ENCODE assay signal across 14 cellular contexts in genomic region chr22:31530816-31531180, GRCh38. TPM values are rescaled to one million over a fixed set of nuclear protein-coding genes. Genes with fewer than 3 reads are reported as not detected.
A peak's percentile ranks its signal among the peaks of the same experiment; 100 is the strongest.
DNase-seq lines count a peak whose midpoint lies in the region; ATAC-seq and TF ChIP-seq lines count a peak whose summit lies in the region.
"Had no signal": no experiment of that assay in that cellular context is flagged by ENCODE, and none has a peak within 500 bp of the region (broad histone marks: within the 10 kb centered on the region; RNA-seq: fewer than 3 reads in every experiment).

No MANE protein-coding gene starts in this region.

- peaks cover 66% of the 10 kb centered on the region for H3K36me3 Mint-ChIP-seq in stimulated activated naive CD8-positive, alpha-beta T cell treated with anti-CD3 and anti-CD28 coated beads, Interleukin-15, Interleukin-2, amounts not matched to agents 100 ng/mL and 50 ng/mL, for 24 hours (ENCODE audit: low read depth)

- no peak for ATAC-seq in stimulated activated naive CD8-positive, alpha-beta T cell treated with anti-CD3 and anti-CD28 coated beads, Interleukin-15, Interleukin-2, amounts not matched to agents 100 U/mL and 50 U/mL, for 24 hours
- ATAC-seq in HG03354 (IDR thresholded peaks at IDR 0.05; ENCODE audit: poor library complexity, severe bottlenecking, unreplicated experiment) (no peak), left colon (no peak), GM21526 (IDR thresholded peaks at IDR 0.05; ENCODE audit: low FRiP score, unreplicated experiment) (no peak)
- ATAC-seq: foreskin keratinocyte had no signal

- TF ChIP-seq CTCF in choroid plexus epithelial cell (conservative IDR thresholded peaks at IDR 0.05; ENCODE audit: low read depth, low read length) = no peak

- DNase-seq in stimulated activated naive CD8-positive, alpha-beta T cell treated with anti-CD3 and anti-CD28 coated beads, Interleukin-15, Interleukin-2, amounts not matched to agents 100 U/mL and 50 U/mL, for 24 hours = no peak
- DNase-seq in choroid plexus epithelial cell (ENCODE audit: low read depth) (peak; percentile 73), NK-92 (lab: John Stamatoyannopoulos, UW; ENCODE audit: unreplicated experiment) (no peak), left colon (no peak)
- DNase-seq: NCI-H1417; occipital lobe; stimulated activated CD4-positive, alpha-beta T cell treated with anti-CD3 and anti-CD28 coated beads, Interleukin-2, amount 100 ng/mL, for 48 hours had no signal

- H3K9me3 Mint-ChIP-seq in stimulated activated naive CD8-positive, alpha-beta T cell treated with anti-CD3 and anti-CD28 coated beads, Interleukin-15, Interleukin-2, amounts not matched to agents 100 ng/mL and 50 ng/mL, for 24 hours = peaks cover 2% of the 10 kb centered on the region

- no peak overlapping the region for H3K4me3 ChIP-seq in choroid plexus epithelial cell (ENCODE audit: low read depth, low read length)
- H3K4me3 ChIP-seq in mesodermal cell (ENCODE audit: extremely low read depth, insufficient read depth, low read length, poor library complexity, severe bottlenecking) = no peak overlapping the region
- H3K4me3 ChIP-seq: BLaER1 treated with 17β-estradiol and CSF1 and Interleukin-3, amounts not matched to agents 10 nM and 100 nM; testis had no signal

- intact Hi-C loops in left colon (cut with DNase I, micrococcal nuclease) = no loop called here

- peaks cover 3% of the 10 kb centered on the region for H3K4me1 ChIP-seq in mesodermal cell (ENCODE audit: control insufficient read depth, insufficient read depth, low read length, poor library complexity, severe bottlenecking)
- H3K4me1 ChIP-seq: foreskin keratinocyte had no signal

- no peak overlapping the region for H3K4me3 Mint-ChIP-seq in stimulated activated naive CD8-positive, alpha-beta T cell treated with anti-CD3 and anti-CD28 coated beads, Interleukin-15, Interleukin-2, amounts not matched to agents 100 ng/mL and 50 ng/mL, for 24 hours

- H3K9me3 ChIP-seq in mesodermal cell (ENCODE audit: control insufficient read depth, low read length) = no peaks in the 10 kb centered on the region
- H3K9me3 ChIP-seq: testis had no signal

- peak overlapping the region; percentile 30 for H3K27ac ChIP-seq in mesodermal cell (ENCODE audit: low read depth, low read length, severe bottlenecking)
- H3K27ac ChIP-seq: BLaER1 treated with 17β-estradiol and CSF1 and Interleukin-3, amounts not matched to agents 10 nM and 100 nM; foreskin keratinocyte had no signal

- peaks cover 7% of the 10 kb centered on the region for H3K36me3 ChIP-seq in mesodermal cell (ENCODE audit: control insufficient read depth, insufficient read depth, low read length)

- H3K27ac Mint-ChIP-seq in stimulated activated naive CD8-positive, alpha-beta T cell treated with anti-CD3 and anti-CD28 coated beads, Interleukin-15, Interleukin-2, amounts not matched to agents 100 ng/mL and 50 ng/mL, for 24 hours = peak overlapping the region; percentile 89

- WGBS in mesodermal cell (ENCODE audit: insufficient coverage in 2 of 2), 2 experiments = no CpG with 5 or more reads among the region's 3 CpGs

- peaks cover 70% of the 10 kb centered on the region for H3K4me1 Mint-ChIP-seq in stimulated activated naive CD8-positive, alpha-beta T cell treated with anti-CD3 and anti-CD28 coated beads, Interleukin-15, Interleukin-2, amounts not matched to agents 100 ng/mL and 50 ng/mL, for 24 hours (ENCODE audit: low read depth)

- H3K27me3 Mint-ChIP-seq in stimulated activated naive CD8-positive, alpha-beta T cell treated with anti-CD3 and anti-CD28 coated beads, Interleukin-15, Interleukin-2, amounts not matched to agents 100 ng/mL and 50 ng/mL, for 24 hours = no peaks in the 10 kb centered on the region

RNA-seq across cellular contexts. Expression of gene SFI1, which starts 34.5 kb away (rescaled TPM):
- polyA plus RNA-seq in mesodermal cell (2013, experiment 1 of 2) = 23.1 TPM
- polyA plus RNA-seq in mesodermal cell (2013, experiment 2 of 2) = 20.4 TPM
- total RNA-seq in left colon = 10 to 100 TPM; 39.9 to 40.3 TPM

RNA-seq across cellular contexts. Expression of gene EIF4ENIF1, which starts 41.2 kb away (rescaled TPM):
- polyA plus RNA-seq in mesodermal cell (2013, experiment 1 of 2) = 23.1 TPM
- 24.9 TPM for polyA plus RNA-seq in mesodermal cell (2013, experiment 2 of 2)
- total RNA-seq in left colon = 10 to 100 TPM; 27.1 to 27.3 TPM
